In genomic region chr12:105205322-105206048, GRCh38 we compare ENCODE assay signal across 9 cellular contexts. TPM values are rescaled to one million over a fixed set of nuclear protein-coding genes. Genes with fewer than 3 reads are reported as not detected.
A peak's percentile ranks its signal among the peaks of the same experiment; 100 is the strongest.
DNase-seq lines count a peak whose midpoint lies in the region; ATAC-seq, FAIRE-seq and TF ChIP-seq lines count a peak whose summit lies in the region.
"Had no signal": no experiment of that assay in that cellular context is flagged by ENCODE, and none has a peak within 500 bp of the region (broad histone marks: within the 10 kb centered on the region; RNA-seq: fewer than 3 reads in every experiment).

No MANE protein-coding gene starts in this region.

- H3K4me1 ChIP-seq in skeletal muscle satellite cell (ENCODE audit: control insufficient read depth, insufficient read depth, low read length), result peaks cover 13% of the 10 kb centered on the region
- H3K4me1 ChIP-seq in ascending aorta, result no peaks in the 10 kb centered on the region

- ATAC-seq in activated CD4-positive, alpha-beta T cell treated with anti-CD3 and anti-CD28 coated beads for 36 hours, result no peak
- ATAC-seq in HG02588 (IDR thresholded peaks at IDR 0.05; ENCODE audit: unreplicated experiment), result no peak

- peak overlapping the region; percentile 72 for H3K27ac Mint-ChIP-seq in activated CD4-positive, alpha-beta T cell treated with anti-CD3 and anti-CD28 coated beads for 36 hours

- H3K27me3 ChIP-seq in bronchial epithelial cell (ENCODE audit: control insufficient read depth, insufficient read depth, low read length) (no peaks in the 10 kb centered on the region), skeletal muscle satellite cell (ENCODE audit: control insufficient read depth, insufficient read depth, low read length) (no peaks in the 10 kb centered on the region), ascending aorta (no peaks in the 10 kb centered on the region)

- no peak for FAIRE-seq in bronchial epithelial cell (lab: Jason Lieb, UNC)

- no peaks in the 10 kb centered on the region for H3K9me3 Mint-ChIP-seq in activated CD4-positive, alpha-beta T cell treated with anti-CD3 and anti-CD28 coated beads for 36 hours (ENCODE audit: low read depth)
- H3K9me3 Mint-ChIP-seq: naive B cell had no signal

- CTCF ChIA-PET in activated CD4-positive, alpha-beta T cell treated with anti-CD3 and anti-CD28 coated beads for 36 hours (lab: Charles Lee), result no interaction called here

- peaks cover 13% of the 10 kb centered on the region for H3K36me3 ChIP-seq in bronchial epithelial cell (ENCODE audit: control insufficient read depth, insufficient read depth, low read length)
- peaks cover 91% of the 10 kb centered on the region for H3K36me3 ChIP-seq in skeletal muscle satellite cell (ENCODE audit: insufficient read depth, low read length)
- peaks cover 68 to 92% of the 10 kb centered on the region in 2 donors for H3K36me3 ChIP-seq in ascending aorta

- POLR2A ChIA-PET in activated CD4-positive, alpha-beta T cell treated with anti-CD3 and anti-CD28 coated beads for 36 hours (lab: Charles Lee), result interaction anchor here (0.8 kb wide), 1 partner anchor 16 kb away, joined by 3 read pairs; no protein-coding TSS in a partner anchor

- no peak overlapping the region for H3K4me2 ChIP-seq in skeletal muscle satellite cell (ENCODE audit: low read length)

- peak overlapping the region; percentile 22 for H3K9ac ChIP-seq in skeletal muscle satellite cell (ENCODE audit: low read depth, low read length)

- intact Hi-C loops in activated CD4-positive, alpha-beta T cell treated with anti-CD3 and anti-CD28 coated beads for 36 hours (cut with DNase I, micrococcal nuclease), result no loop called here
- intact Hi-C loops in ascending aorta (cut with DNase I), result no loop called here

- no peaks in the 10 kb centered on the region for H3K9me3 ChIP-seq in skeletal muscle satellite cell (replicated peaks; ENCODE audit: low read length)
- no peaks in the 10 kb centered on the region for H3K9me3 ChIP-seq in ascending aorta

- H3K4me1 Mint-ChIP-seq in activated CD4-positive, alpha-beta T cell treated with anti-CD3 and anti-CD28 coated beads for 36 hours, result peaks cover 21% of the 10 kb centered on the region
- H3K4me1 Mint-ChIP-seq: naive B cell had no signal

- peaks cover 24% of the 10 kb centered on the region for H3K36me3 Mint-ChIP-seq in activated CD4-positive, alpha-beta T cell treated with anti-CD3 and anti-CD28 coated beads for 36 hours (ENCODE audit: low read depth)

- H3K27ac ChIP-seq in ascending aorta, result no peak overlapping the region

- TF ChIP-seq CTCF in bronchial epithelial cell (IDR thresholded peaks at IDR 0.05; ENCODE audit: insufficient read depth, low read length, severe bottlenecking), result no peak
- TF ChIP-seq CTCF in ascending aorta (IDR thresholded peaks at IDR 0.05), result no peak

- H3K27me3 Mint-ChIP-seq in activated CD4-positive, alpha-beta T cell treated with anti-CD3 and anti-CD28 coated beads for 36 hours, result no peaks in the 10 kb centered on the region
- H3K27me3 Mint-ChIP-seq: naive B cell had no signal

- H3K4me3 ChIP-seq in bronchial epithelial cell (ENCODE audit: low read depth, low read length) (no peak overlapping the region), skeletal muscle satellite cell (ENCODE audit: low read length) (no peak overlapping the region), ascending aorta (no peak overlapping the region)

- no peak for DNase-seq in activated CD4-positive, alpha-beta T cell treated with anti-CD3 and anti-CD28 coated beads for 36 hours
- DNase-seq in activated CD4-positive, alpha-beta T cell treated with anti-CD3 and anti-CD28 coated beads, Interleukin-2, amount 50 U/mL, for 48 hours, result no peak
- peak; percentile 72 for DNase-seq in NCI-H2196 (lab: John Stamatoyannopoulos, UW; ENCODE audit: unreplicated experiment)
- DNase-seq in bronchial epithelial cell (ENCODE audit: low read depth), result peak; percentile 29
- no peak for DNase-seq in occipital lobe (lab: John Stamatoyannopoulos, UW)
- no peak for DNase-seq in ascending aorta (ENCODE audit: low spot score in 2 of 2)
- DNase-seq: naive B cell had no signal

- no peak overlapping the region for H3K4me3 Mint-ChIP-seq in activated CD4-positive, alpha-beta T cell treated with anti-CD3 and anti-CD28 coated beads for 36 hours
- H3K4me3 Mint-ChIP-seq: naive B cell had no signal

RNA-seq across cellular contexts. Expression of gene APPL2, which starts 30.5 kb away (rescaled TPM):
- total RNA-seq in activated CD4-positive, alpha-beta T cell treated with anti-CD3 and anti-CD28 coated beads for 36 hours, result 10 to 100 TPM; 13.9 to 17.2 TPM
- total RNA-seq in bronchial epithelial cell, result 21.4 and 23.2 TPM in 2 replicates
- 26.9 and 36.5 TPM in 2 replicates for total RNA-seq in skeletal muscle satellite cell (2012; rRNA removed)
- total RNA-seq in occipital lobe, result 47.1 TPM
- total RNA-seq in ascending aorta, result 4.6 TPM

Comparison
In these comparisons a context has a peak if more than half of its experiments do, and no peak if none do; other contexts are left out.
1. DNase-seq: peak in NCI-H2196 (single experiment) and bronchial epithelial cell (single experiment); none in activated CD4-positive, alpha-beta T cell treated with anti-CD3 and anti-CD28 coated beads for 36 hours (single experiment), activated CD4-positive, alpha-beta T cell treated with anti-CD3 and anti-CD28 coated beads, Interleukin-2, amount 50 U/mL, for 48 hours (0 of 2), occipital lobe (single experiment) and ascending aorta (0 of 2).